In genomic region chr4:41693629-41694028, GRCh38 we compare ENCODE assay signal across 8 cellular contexts. TPM values are rescaled to one million over a fixed set of nuclear protein-coding genes. Genes with fewer than 3 reads are reported as not detected.
A peak's percentile ranks its signal among the peaks of the same experiment; 100 is the strongest.
DNase-seq lines count a peak whose midpoint lies in the region; ATAC-seq, FAIRE-seq and TF ChIP-seq lines count a peak whose summit lies in the region.

No MANE protein-coding gene starts in this region.

- H4K20me1 ChIP-seq in SU-DHL-6 (ENCODE audit: low read depth, low read length): no peaks in the 10 kb centered on the region

- no peak overlapping the region for H3K27ac Mint-ChIP-seq in glutamatergic neuron (ENCODE audit: unreplicated experiment)
- H3K27ac Mint-ChIP-seq in activated naive CD8-positive, alpha-beta T cell treated with anti-CD3 and anti-CD28 coated beads for 36 hours: no peak overlapping the region

- no peaks in the 10 kb centered on the region for H3K79me2 ChIP-seq in SU-DHL-6 (ENCODE audit: insufficient read depth, low read length)

- no peak for FAIRE-seq in frontal cortex (lab: Jason Lieb, UNC)

- TF ChIP-seq CTCF in SU-DHL-6 (IDR thresholded peaks at IDR 0.05; ENCODE audit: insufficient read depth, low read length, poor library complexity, severe bottlenecking) (peak; percentile 36), kidney epithelial cell (IDR thresholded peaks at IDR 0.05; ENCODE audit: insufficient read depth, low read length, poor library complexity, severe bottlenecking) (peak; percentile 52), glutamatergic neuron (IDR thresholded peaks at IDR 0.05; ENCODE audit: partially characterized antibody, unreplicated experiment) (no peak)

- H3K4me2 ChIP-seq in SU-DHL-6 (ENCODE audit: low read depth, low read length, poor library complexity, severe bottlenecking): no peak overlapping the region

- peaks cover 1% of the 10 kb centered on the region for H3K9me3 Mint-ChIP-seq in glutamatergic neuron (ENCODE audit: unreplicated experiment)
- no peaks in the 10 kb centered on the region for H3K9me3 Mint-ChIP-seq in activated naive CD8-positive, alpha-beta T cell treated with anti-CD3 and anti-CD28 coated beads for 36 hours

- H3K36me3 Mint-ChIP-seq in glutamatergic neuron (ENCODE audit: unreplicated experiment): no peaks in the 10 kb centered on the region
- H3K36me3 Mint-ChIP-seq in activated naive CD8-positive, alpha-beta T cell treated with anti-CD3 and anti-CD28 coated beads for 36 hours: no peaks in the 10 kb centered on the region

- no peak overlapping the region for H2AFZ ChIP-seq in SU-DHL-6 (ENCODE audit: low read depth, low read length, severe bottlenecking)

- H3K36me3 ChIP-seq in SU-DHL-6 (ENCODE audit: low read length) (no peaks in the 10 kb centered on the region), kidney epithelial cell (ENCODE audit: control insufficient read depth, insufficient read depth, low read length) (no peaks in the 10 kb centered on the region)

- H3F3A ChIP-seq in SU-DHL-6 (ENCODE audit: insufficient read depth): no peaks in the 10 kb centered on the region

- peaks cover 4% of the 10 kb centered on the region for H3K4me1 Mint-ChIP-seq in glutamatergic neuron (ENCODE audit: low read depth, unreplicated experiment)
- H3K4me1 Mint-ChIP-seq in activated naive CD8-positive, alpha-beta T cell treated with anti-CD3 and anti-CD28 coated beads for 36 hours: no peaks in the 10 kb centered on the region

- no peak overlapping the region for H3K27ac ChIP-seq in SU-DHL-6 (ENCODE audit: low read depth, low read length)

- H3K27me3 ChIP-seq in SU-DHL-6 (ENCODE audit: low read length): no peaks in the 10 kb centered on the region
- no peaks in the 10 kb centered on the region for H3K27me3 ChIP-seq in kidney epithelial cell (ENCODE audit: control insufficient read depth, insufficient read depth, low read length)

- H3K9me3 ChIP-seq in SU-DHL-6 (ENCODE audit: insufficient read depth, low read length): no peaks in the 10 kb centered on the region

- H3K27me3 Mint-ChIP-seq in glutamatergic neuron (ENCODE audit: unreplicated experiment): no peaks in the 10 kb centered on the region
- H3K27me3 Mint-ChIP-seq in activated naive CD8-positive, alpha-beta T cell treated with anti-CD3 and anti-CD28 coated beads for 36 hours: peaks cover 7% of the 10 kb centered on the region

- no peaks in the 10 kb centered on the region for H3K9me2 ChIP-seq in SU-DHL-6 (replicated peaks; ENCODE audit: insufficient read depth, low read length)

- H3K4me3 ChIP-seq in SU-DHL-6 (ENCODE audit: insufficient read depth, low read length, poor library complexity, severe bottlenecking): no peak overlapping the region
- H3K4me3 ChIP-seq in kidney epithelial cell (ENCODE audit: low read depth, low read length): no peak overlapping the region

- H3K4me3 Mint-ChIP-seq in glutamatergic neuron (ENCODE audit: unreplicated experiment): no peak overlapping the region
- H3K4me3 Mint-ChIP-seq in activated naive CD8-positive, alpha-beta T cell treated with anti-CD3 and anti-CD28 coated beads for 36 hours: no peak overlapping the region

- DNase-seq in DMS114 treated with DMSO at 0.1 percent for 48 hours (lab: John Stamatoyannopoulos, UW; ENCODE audit: unreplicated experiment): peak; percentile 33
- peak; percentile 48 for DNase-seq in LHCN-M2 (ENCODE audit: low read depth)
- DNase-seq in kidney epithelial cell (ENCODE audit: low read depth): no peak
- no peak for DNase-seq in glutamatergic neuron
- DNase-seq in activated naive CD8-positive, alpha-beta T cell treated with anti-CD3 and anti-CD28 coated beads for 36 hours: no peak
- no peak for DNase-seq in frontal cortex (ENCODE audit: low spot score in 2 of 2)

- no peak for ATAC-seq in HG02588 (IDR thresholded peaks at IDR 0.05; ENCODE audit: unreplicated experiment)

- no peak overlapping the region for H3K9ac ChIP-seq in SU-DHL-6 (ENCODE audit: low read length)

RNA-seq across cellular contexts. Expression of gene PHOX2B, which starts 54.9 kb away (rescaled TPM):
- total RNA-seq in LHCN-M2 (2014; rRNA removed) (not detected in 2 replicates), kidney epithelial cell (not detected in 2 replicates), glutamatergic neuron (ENCODE audit: unreplicated experiment) (101 TPM), frontal cortex (not detected)
- not detected for polyA plus RNA-seq in LHCN-M2 (2012)
- not detected for total RNA-seq in activated naive CD8-positive, alpha-beta T cell treated with anti-CD3 and anti-CD28 coated beads for 36 hours

Comparison
In these comparisons a context has a peak if more than half of its experiments do, and no peak if none do; other contexts are left out.
1. DNase-seq: peak in DMS114 treated with DMSO at 0.1 percent for 48 hours (single experiment) and LHCN-M2 (single experiment); none in kidney epithelial cell (single experiment), glutamatergic neuron (single experiment), activated naive CD8-positive, alpha-beta T cell treated with anti-CD3 and anti-CD28 coated beads for 36 hours (single experiment) and frontal cortex (0 of 2).
2. RNA of gene PHOX2B, which starts 54.9 kb away (total RNA-seq): 101 TPM in glutamatergic neuron (single experiment); not detected in LHCN-M2, not detected in kidney epithelial cell, not detected in activated naive CD8-positive, alpha-beta T cell treated with anti-CD3 and anti-CD28 coated beads for 36 hours and not detected in frontal cortex (single experiment); every median in the first group is over 100 times any median in the second.